In the genomic region with DNA sequence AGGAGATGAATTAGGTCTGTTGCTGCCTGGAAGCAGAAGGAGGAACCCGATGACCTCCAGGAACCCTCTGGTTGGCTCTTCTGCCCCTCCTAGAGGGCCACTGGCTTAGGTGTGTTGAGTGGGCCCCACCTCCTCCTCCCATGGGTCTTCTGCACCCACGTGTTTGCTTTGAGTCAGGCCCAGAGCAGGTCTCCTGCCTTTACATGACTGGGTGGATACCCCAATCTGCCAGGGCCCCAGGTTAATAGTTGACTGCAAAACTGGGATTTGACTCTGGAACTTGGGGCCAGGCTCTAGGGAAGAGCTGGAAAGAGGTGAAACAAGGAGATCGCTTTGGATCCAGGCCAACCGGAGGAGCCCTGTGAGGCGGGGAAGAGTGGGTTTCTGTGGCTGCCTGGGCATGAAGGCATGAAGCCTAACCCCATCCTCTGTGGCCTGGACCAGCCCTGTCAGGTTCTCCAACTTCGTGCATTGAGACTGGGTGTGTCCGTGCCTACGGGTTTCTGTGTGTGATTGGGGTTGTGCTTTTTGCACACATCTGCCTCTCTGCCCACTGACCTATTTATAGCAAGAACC, we compare ENCODE assay signal across 18 cellular contexts. TPM values are rescaled to one million over a fixed set of nuclear protein-coding genes. Genes with fewer than 3 reads are reported as not detected.
DNase-seq lines count a peak whose midpoint lies in the region; ATAC-seq and TF ChIP-seq lines count a peak whose summit lies in the region.
"Had no signal": no experiment of that assay in that cellular context is flagged by ENCODE, and none has a peak within 500 bp of the region (broad histone marks: within the 10 kb centered on the region; RNA-seq: fewer than 3 reads in every experiment).

No MANE protein-coding gene starts in this region.

- no peak for TF ChIP-seq POLR2A in gastrocnemius medialis (IDR thresholded peaks at IDR 0.05)

- DNase-seq in GM12865 (ENCODE audit: low read depth) = peak; percentile 74
- peak; percentile 73 for DNase-seq in epithelial cell of esophagus (ENCODE audit: low read depth)
- peak; percentile 88 for DNase-seq in renal cortical epithelial cell (ENCODE audit: low read depth)
- no peak for DNase-seq in NCI-H2107 treated with DMSO at 0.1 percent for 48 hours (lab: John Stamatoyannopoulos, UW; ENCODE audit: unreplicated experiment)
- DNase-seq in gastrocnemius medialis = no peak
- DNase-seq: activated effector memory CD4-positive, alpha-beta T cell treated with anti-CD3 and anti-CD28 coated beads, Interleukin-2, amount 50 U/mL, for 16 hours; amygdala; DMS 273 treated with DMSO at 0.1 percent for 48 hours; head of caudate nucleus; MV-4-11; NCI-H2107; NCI-H774; T-cell had no signal

- H3K36me3 ChIP-seq in gastrocnemius medialis = peaks cover 0 to 3% of the 10 kb centered on the region in 2 donors

- peak; percentile 40 for ATAC-seq in HG02759 (IDR thresholded peaks at IDR 0.05; ENCODE audit: unreplicated experiment)
- ATAC-seq in gastrocnemius medialis = no peak
- no peak for ATAC-seq in HG03520 (IDR thresholded peaks at IDR 0.05; ENCODE audit: unreplicated experiment)
- no peak for ATAC-seq in HG02571 (IDR thresholded peaks at IDR 0.05; ENCODE audit: unreplicated experiment)
- ATAC-seq: T-cell had no signal

- no peak overlapping the region for H3K27ac ChIP-seq in gastrocnemius medialis

- TF ChIP-seq CTCF in GM12865 (IDR thresholded peaks at IDR 0.05; ENCODE audit: insufficient read depth, low read depth, low read length, missing control alignments) (no peak), epithelial cell of esophagus (IDR thresholded peaks at IDR 0.05; ENCODE audit: insufficient read depth, low read depth, low read length, missing control alignments) (no peak), gastrocnemius medialis (IDR thresholded peaks at IDR 0.05 in 4 of 5, conservative IDR thresholded peaks at IDR 0.05 in 1 of 5) (no peak)

- no peaks in the 10 kb centered on the region for H3K9me3 ChIP-seq in gastrocnemius medialis

- no peaks in the 10 kb centered on the region for H3K4me1 ChIP-seq in gastrocnemius medialis

- H3K4me3 ChIP-seq in GM12865 (ENCODE audit: low read depth, low read length) = no peak overlapping the region
- no peak overlapping the region for H3K4me3 ChIP-seq in epithelial cell of esophagus (ENCODE audit: low read length)
- no peak overlapping the region for H3K4me3 ChIP-seq in gastrocnemius medialis

- no peaks in the 10 kb centered on the region for H3K27me3 ChIP-seq in gastrocnemius medialis

- intact Hi-C loops in gastrocnemius medialis (cut with DNase I; ENCODE audit: low total_unique reads) = no loop called here

- in situ Hi-C loops in gastrocnemius medialis (cut with MboI; ENCODE audit: low sequenced_read_pairs in 4 of 4) = no loop called here

RNA-seq across cellular contexts. Expression of gene LAD1, which starts 7.8 kb away (rescaled TPM):
- total RNA-seq in renal cortical epithelial cell = 51.6 and 68.6 TPM in 2 replicates
- total RNA-seq in gastrocnemius medialis = 1 to 10 TPM in 2 of 4 donors, under 1 TPM in 2; 0.25 to 6.2 (median 0.92) TPM
- total RNA-seq: endothelial cell of umbilical vein, RPMI7951 had no signal

RNA-seq across cellular contexts. Expression of gene TNNI1, which starts 14.6 kb away (rescaled TPM):
- total RNA-seq in renal cortical epithelial cell = under 0.01 TPM in 1 of 2 replicates, not detected in the other
- 1,000 to 10,000 TPM in 2 of 4 donors, 100 to 1,000 TPM in 2; 304 to 3,604 (median 1,823) TPM for total RNA-seq in gastrocnemius medialis
- total RNA-seq: endothelial cell of umbilical vein, T-cell had no signal

RNA-seq across cellular contexts. Expression of gene TNNT2, which starts 29.4 kb away (rescaled TPM):
- total RNA-seq in renal cortical epithelial cell (0.25 and 0.69 TPM in 2 replicates), gastrocnemius medialis (10 to 100 TPM in 1 of 4 donors, 1 to 10 TPM in 1, under 1 TPM in 1, not detected in 1; 0.39 to 14.8 (median 6.7) TPM)
- total RNA-seq: endothelial cell of umbilical vein, RPMI7951, T-cell had no signal

Comparison
In these comparisons a context has a peak if more than half of its experiments do, and no peak if none do; other contexts are left out.
1. DNase-seq: peak in GM12865 (single experiment), epithelial cell of esophagus (single experiment) and renal cortical epithelial cell (single experiment); none in NCI-H2107 treated with DMSO at 0.1 percent for 48 hours (single experiment) and gastrocnemius medialis (0 of 2).
2. RNA of gene TNNI1, which starts 14.6 kb away (total RNA-seq): 304 to 3,604 TPM in gastrocnemius medialis; under 0.01 TPM in renal cortical epithelial cell; every median in the first group is over 100 times any median in the second.